Comparison of ENCODE assay signal across 9 cellular contexts in the genomic region with DNA sequence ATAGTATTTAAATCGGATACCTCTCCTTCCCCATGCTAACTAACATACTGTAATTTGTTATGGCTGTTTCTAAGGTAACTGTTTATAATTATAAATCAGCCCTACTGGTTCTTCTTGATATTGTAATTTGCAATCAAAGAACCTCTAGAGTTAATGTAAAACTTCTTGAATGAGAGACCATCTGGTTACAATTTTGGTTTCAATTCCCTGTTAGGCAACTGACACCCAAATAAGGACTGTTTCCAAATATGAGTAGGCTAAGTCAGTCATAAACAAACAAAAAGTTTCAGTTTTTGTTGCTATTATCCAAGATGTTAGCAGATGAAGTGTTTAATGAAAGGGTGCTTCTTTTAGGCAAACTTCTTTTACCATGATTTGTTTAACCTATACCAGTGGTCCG.
DNase-seq lines count a peak whose midpoint lies in the region; FAIRE-seq and TF ChIP-seq lines count a peak whose summit lies in the region.
"Had no signal": no experiment of that assay in that cellular context is flagged by ENCODE, and none has a peak within 500 bp of the region (broad histone marks: within the 10 kb centered on the region; RNA-seq: fewer than 3 reads in every experiment).

No MANE protein-coding gene starts in this region.

- H3K36me3 ChIP-seq in GM23248 (ENCODE audit: low read depth) (no peaks in the 10 kb centered on the region), liver (ENCODE audit: control insufficient read depth in 4 of 4, insufficient read depth in 3 of 4, low read depth in 1 of 4, low read length in 3 of 4) (peaks cover 0 to under 1% (median under 1%) of the 10 kb centered on the region in 4 donors), SJCRH30 (no peaks in the 10 kb centered on the region)

- 2 to 6% methylated on average over 2 of the region's 2 CpGs for WGBS in GM23248 (ENCODE audit: low coverage in 1 of 2, low lambda C conversion rate in 2 of 2, missing lambda C conversion rate in 2 of 2), 2 experiments
- 54% methylated on average over 2 of the region's 2 CpGs for WGBS in liver

- peak overlapping the region; percentile 57 for H2AFZ ChIP-seq in GM23248

- peak overlapping the region; percentile 64 for H3K4me3 ChIP-seq in GM23248
- H3K4me3 ChIP-seq in liver (ENCODE audit: low read depth in 1 of 3, low read length in 3 of 3) = no peak overlapping the region
- no peak overlapping the region for H3K4me3 ChIP-seq in SJCRH30

- no peaks in the 10 kb centered on the region for H3K9me2 ChIP-seq in GM23248 (ENCODE audit: insufficient read depth)

- DNase-seq in GM12892 (ENCODE audit: insufficient read length) (peak; percentile 36), GM23248 (peak; percentile 85), MV-4-11 (lab: John Stamatoyannopoulos, UW) (peak; percentile 83), SHP77 treated with DMSO at 0.1 percent for 48 hours (lab: John Stamatoyannopoulos, UW) (no peak), SJCRH30 (no peak), DMS114 treated with DMSO at 0.1 percent for 48 hours (lab: John Stamatoyannopoulos, UW; ENCODE audit: unreplicated experiment) (no peak)
- DNase-seq in stimulated activated CD4-positive, alpha-beta T cell treated with anti-CD3 and anti-CD28 coated beads, Interleukin-4, amount 100 ng/mL, for 24 hours = no peak

- H3K79me2 ChIP-seq in GM23248 (ENCODE audit: insufficient read depth) = 0 out of 2 replicates have a peak, but pooled peaks cover 4% of the 10 kb centered on the region

- H4K20me1 ChIP-seq in GM23248 (ENCODE audit: insufficient read depth) = no peaks in the 10 kb centered on the region

- H3F3A ChIP-seq in GM23248 (ENCODE audit: insufficient read depth) = peaks cover 15% of the 10 kb centered on the region; the same call in 1 of the 2 replicates

- H3K27ac ChIP-seq in GM23248 = peak overlapping the region; percentile 88
- H3K27ac ChIP-seq in liver (ENCODE audit: low read depth in 1 of 2, low read length in 2 of 2) = peak overlapping the region; percentile 73 to 93
- no peak overlapping the region for H3K27ac ChIP-seq in SJCRH30

- peak overlapping the region; percentile 76 for H3K9ac ChIP-seq in GM23248
- H3K9ac ChIP-seq in liver (ENCODE audit: low read depth in 1 of 2, low read length in 2 of 2) = peak overlapping the region in 1 of 2 donors; percentile 8

- TF ChIP-seq POLR2A in GM12892 (IDR thresholded peaks at IDR 0.05; ENCODE audit: low read depth, low read length) = no peak

- FAIRE-seq in GM12892 (lab: Jason Lieb, UNC) = peak; percentile 75
- FAIRE-seq: colon had no signal

- TF ChIP-seq RAD21 in liver (IDR thresholded peaks at IDR 0.05) = peak in 1 of 2 donors; percentile 10

- peak overlapping the region; percentile 79 for H3K4me2 ChIP-seq in GM23248 (ENCODE audit: unreplicated experiment)

- H3K4me1 ChIP-seq in GM23248 (ENCODE audit: insufficient read depth) = peaks cover 18% of the 10 kb centered on the region
- H3K4me1 ChIP-seq in liver (ENCODE audit: control insufficient read depth in 4 of 4, insufficient read depth in 4 of 4, low read length in 3 of 4) = peaks cover 3 to 28% (median 20%) of the 10 kb centered on the region in 4 donors
- H3K4me1 ChIP-seq in SJCRH30 = peaks cover 10% of the 10 kb centered on the region

- no peaks in the 10 kb centered on the region for H3K27me3 ChIP-seq in GM23248 (replicated peaks; ENCODE audit: insufficient read depth)
- no peaks in the 10 kb centered on the region for H3K27me3 ChIP-seq in liver (ENCODE audit: control insufficient read depth in 4 of 4, insufficient read depth in 4 of 4, low read length in 3 of 4)
- no peaks in the 10 kb centered on the region for H3K27me3 ChIP-seq in SJCRH30

- in situ Hi-C loops in GM23248 (cut with MboI) = no loop called here

- H3K9me3 ChIP-seq in GM23248 (ENCODE audit: low read depth) (no peaks in the 10 kb centered on the region), liver (ENCODE audit: control insufficient read depth in 4 of 4, low read length in 3 of 4) (no peaks in the 10 kb centered on the region), SJCRH30 (replicated peaks) (no peaks in the 10 kb centered on the region)

- TF ChIP-seq CTCF in liver (IDR thresholded peaks at IDR 0.05; ENCODE audit: low read depth, low read length, missing input control) = no peak

TF ChIP-seq in liver, 16 proteins besides CTCF, POLR2A, EP300 and RAD21:
- TF ChIP-seq HNF4A (conservative IDR thresholded peaks at IDR 0.05) = no peak
- TF ChIP-seq, protein P1, sequence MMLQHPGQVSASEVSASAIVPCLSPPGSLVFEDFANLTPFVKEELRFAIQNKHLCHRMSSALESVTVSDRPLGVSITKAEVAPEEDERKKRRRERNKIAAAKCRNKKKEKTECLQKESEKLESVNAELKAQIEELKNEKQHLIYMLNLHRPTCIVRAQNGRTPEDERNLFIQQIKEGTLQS (IDR thresholded peaks at IDR 0.05) = peak; percentile 19
- TF ChIP-seq, protein P2, sequence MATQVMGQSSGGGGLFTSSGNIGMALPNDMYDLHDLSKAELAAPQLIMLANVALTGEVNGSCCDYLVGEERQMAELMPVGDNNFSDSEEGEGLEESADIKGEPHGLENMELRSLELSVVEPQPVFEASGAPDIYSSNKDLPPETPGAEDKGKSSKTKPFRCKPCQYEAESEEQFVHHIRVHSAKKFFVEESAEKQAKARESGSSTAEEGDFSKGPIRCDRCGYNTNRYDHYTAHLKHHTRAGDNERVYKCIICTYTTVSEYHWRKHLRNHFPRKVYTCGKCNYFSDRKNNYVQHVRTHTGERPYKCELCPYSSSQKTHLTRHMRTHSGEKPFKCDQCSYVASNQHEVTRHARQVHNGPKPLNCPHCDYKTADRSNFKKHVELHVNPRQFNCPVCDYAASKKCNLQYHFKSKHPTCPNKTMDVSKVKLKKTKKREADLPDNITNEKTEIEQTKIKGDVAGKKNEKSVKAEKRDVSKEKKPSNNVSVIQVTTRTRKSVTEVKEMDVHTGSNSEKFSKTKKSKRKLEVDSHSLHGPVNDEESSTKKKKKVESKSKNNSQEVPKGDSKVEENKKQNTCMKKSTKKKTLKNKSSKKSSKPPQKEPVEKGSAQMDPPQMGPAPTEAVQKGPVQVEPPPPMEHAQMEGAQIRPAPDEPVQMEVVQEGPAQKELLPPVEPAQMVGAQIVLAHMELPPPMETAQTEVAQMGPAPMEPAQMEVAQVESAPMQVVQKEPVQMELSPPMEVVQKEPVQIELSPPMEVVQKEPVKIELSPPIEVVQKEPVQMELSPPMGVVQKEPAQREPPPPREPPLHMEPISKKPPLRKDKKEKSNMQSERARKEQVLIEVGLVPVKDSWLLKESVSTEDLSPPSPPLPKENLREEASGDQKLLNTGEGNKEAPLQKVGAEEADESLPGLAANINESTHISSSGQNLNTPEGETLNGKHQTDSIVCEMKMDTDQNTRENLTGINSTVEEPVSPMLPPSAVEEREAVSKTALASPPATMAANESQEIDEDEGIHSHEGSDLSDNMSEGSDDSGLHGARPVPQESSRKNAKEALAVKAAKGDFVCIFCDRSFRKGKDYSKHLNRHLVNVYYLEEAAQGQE (IDR thresholded peaks at IDR 0.05) = no peak
- TF ChIP-seq GABPA (IDR thresholded peaks at IDR 0.05 in 1 of 2, conservative IDR thresholded peaks at IDR 0.05 in 1 of 2) = no peak
- no peak for TF ChIP-seq YY1 (IDR thresholded peaks at IDR 0.05)

Comparison
In these comparisons a context has a peak if more than half of its experiments do, and no peak if none do; other contexts are left out.
1. DNase-seq: peak in GM12892 (single experiment), GM23248 (single experiment) and MV-4-11 (single experiment); none in SHP77 treated with DMSO at 0.1 percent for 48 hours (single experiment), SJCRH30 (0 of 2), DMS114 treated with DMSO at 0.1 percent for 48 hours (single experiment) and stimulated activated CD4-positive, alpha-beta T cell treated with anti-CD3 and anti-CD28 coated beads, Interleukin-4, amount 100 ng/mL, for 24 hours (single experiment).